35 cellular contexts compared by ENCODE assay signal in genomic region chr21:46468110-46468774, GRCh38. TPM values are rescaled to one million over a fixed set of nuclear protein-coding genes. Genes with fewer than 3 reads are reported as not detected.
DNase-seq lines count a peak whose midpoint lies in the region; ATAC-seq, FAIRE-seq and TF ChIP-seq lines count a peak whose summit lies in the region.
"Had no signal": no experiment of that assay in that cellular context is flagged by ENCODE, and none has a peak within 500 bp of the region (broad histone marks: within the 10 kb centered on the region; RNA-seq: fewer than 3 reads in every experiment).

No MANE protein-coding gene starts in this region.

- H3K4me3 ChIP-seq in K562 (no peak overlapping the region), neural progenitor cell (no peak overlapping the region)
- H3K4me3 ChIP-seq: ascending aorta, cardiac muscle cell, colonic mucosa, right atrium auricular region, smooth muscle cell, tibial artery had no signal

- BruUV-seq in K562 (replicated peaks; lab: Mats Ljungman, UMichigan) = no TSS peak

- no peaks in the 10 kb centered on the region for H3K4me1 ChIP-seq in K562 (replicated peaks in 1 of 2; ENCODE audit: control insufficient read depth in 2 of 2, insufficient read depth in 2 of 2, low read length in 2 of 2)
- no peaks in the 10 kb centered on the region for H3K4me1 ChIP-seq in neural progenitor cell
- H3K4me1 ChIP-seq: ascending aorta, BE2C, colonic mucosa, tibial artery had no signal

- H2AFZ ChIP-seq in K562 (ENCODE audit: low read depth, low read length) = no peak overlapping the region
- no peak overlapping the region for H2AFZ ChIP-seq in neural progenitor cell (replicated peaks)

- 66% methylated on average over 5 of the region's 6 CpGs for WGBS in K562 (ENCODE audit: insufficient coverage, low coverage, missing lambda C conversion rate)

- no peaks in the 10 kb centered on the region for H3F3A ChIP-seq in neural progenitor cell (ENCODE audit: low read depth)

- H3K4me1 Mint-ChIP-seq in activated naive CD4-positive, alpha-beta T cell treated with anti-CD3 and anti-CD28 coated beads, Interleukin-2, amount 50 U/mL, for 24 hours = peaks cover 57% of the 10 kb centered on the region
- H3K4me1 Mint-ChIP-seq in neural progenitor cell = peaks cover 2% of the 10 kb centered on the region

- in situ Hi-C loops in K562 (cut with MboI) = no loop called here

- DNase-seq in activated naive CD4-positive, alpha-beta T cell treated with anti-CD3 and anti-CD28 coated beads, Interleukin-2, amount 50 U/mL, for 16 hours = no peak
- DNase-seq in K562 (ENCODE audit: extremely low read depth in 1 of 4, low spot score in 3 of 4) (no peak), neural progenitor cell (ENCODE audit: low spot score) (no peak)
- DNase-seq: activated CD4-positive, CD25-positive, alpha-beta regulatory T cell treated with anti-CD3 and anti-CD28 coated beads, Interleukin-2, amount 50 U/mL, for 72 hours; activated naive CD8-positive, alpha-beta T cell treated with anti-CD3 and anti-CD28 coated beads, Interleukin-2, amount 10 ng/mL, durations not matched to agents 7 days and 5 days; BE2C; colonic mucosa; DMS153; effector memory CD4-positive, alpha-beta T cell; hypothalamus; KG1; left cardiac atrium; mammary epithelial cell; MM.1S; NCI-H1417; NCI-H2029 treated with DMSO at 0.1 percent for 48 hours; NCI-H524 treated with DMSO at 0.1 percent for 48 hours; NK-92 treated with Interleukin-12 subunit alpha and Interleukin-12 subunit beta, amount 100 ng/mL, for 24 hours; posterior cingulate gyrus; SK-N-SH; stimulated activated CD4-positive, alpha-beta T cell treated with anti-CD3 and anti-CD28 coated beads, Interleukin-2, amount 100 ng/mL, for 24 hours; T-helper 2 cell; tibial artery had no signal

- H3K4me2 ChIP-seq in K562 (ENCODE audit: insufficient read depth, low read length) (no peak overlapping the region), neural progenitor cell (no peak overlapping the region)
- H3K4me2 ChIP-seq: SK-N-SH, smooth muscle cell had no signal

- H3K79me2 ChIP-seq in K562 (ENCODE audit: control insufficient read depth, insufficient read depth, low read length) (peaks cover 5% of the 10 kb centered on the region; the same call in 1 of the 3 replicates), neural progenitor cell (ENCODE audit: low read depth) (peaks cover 51% of the 10 kb centered on the region)

- TF ChIP-seq RAD21 in K562 (CRISPR knock-in tag; conservative IDR thresholded peaks at IDR 0.05 in 1 of 2, IDR thresholded peaks at IDR 0.05 in 1 of 2) = no peak

- ATAC-seq in K562 = no peak; the same call in 2 of the 3 replicates
- ATAC-seq in GM19324 (IDR thresholded peaks at IDR 0.05; ENCODE audit: low FRiP score, unreplicated experiment) = no peak
- no peak for ATAC-seq in GM18519 (IDR thresholded peaks at IDR 0.05; ENCODE audit: low FRiP score, unreplicated experiment)
- ATAC-seq: left cardiac atrium, Right ventricle myocardium inferior had no signal

- POLR2A ChIA-PET in K562 (lab: Yijun Ruan, JAX) = interaction anchor here (1.0 to 6.3 kb wide), 6 partner anchors 10 to 172 kb away, joined by 3 to 47 read pairs (median 3); partner anchors contain the start of gene DIP2A

- H3K9ac ChIP-seq in K562 (ENCODE audit: insufficient read depth in 1 of 2, low read depth in 2 of 2, low read length in 2 of 2) (no peak overlapping the region), neural progenitor cell (no peak overlapping the region)
- H3K9ac ChIP-seq: SK-N-SH had no signal

- H3K4me3 Mint-ChIP-seq in activated naive CD4-positive, alpha-beta T cell treated with anti-CD3 and anti-CD28 coated beads, Interleukin-2, amount 50 U/mL, for 24 hours = peak overlapping the region; percentile 33
- no peak overlapping the region for H3K4me3 Mint-ChIP-seq in neural progenitor cell
- H3K4me3 Mint-ChIP-seq: activated naive CD8-positive, alpha-beta T cell treated with anti-CD3 and anti-CD28 coated beads, Interleukin-2, amount 10 ng/mL, durations not matched to agents 7 days and 5 days had no signal

- H3K9me3 ChIP-seq in K562 (replicated peaks; ENCODE audit: control insufficient read depth, insufficient read depth, low read depth, low read length) = no peaks in the 10 kb centered on the region
- no peaks in the 10 kb centered on the region for H3K9me3 ChIP-seq in neural progenitor cell (ENCODE audit: low read depth)
- H3K9me3 ChIP-seq: ascending aorta, BE2C, colonic mucosa, right atrium auricular region, SK-N-SH, tibial artery had no signal

- no peak for TF ChIP-seq EP300 in K562 (IDR thresholded peaks at IDR 0.05; ENCODE audit: low read length)

- TF ChIP-seq POLR2A in K562 (conservative IDR thresholded peaks at IDR 0.05) = 0 out of 2 replicates have a peak, but pooled peaks have one; percentile 20

- no peak overlapping the region for H3K27ac ChIP-seq in K562 (ENCODE audit: extremely low read depth, low read depth, low read length)
- H3K27ac ChIP-seq in neural progenitor cell = peak overlapping the region; percentile 25
- H3K27ac ChIP-seq: ascending aorta, colonic mucosa, HL-60, right atrium auricular region, tibial artery had no signal

- intact Hi-C loops in K562 (cut with micrococcal nuclease) = loop anchor here (10.0 kb wide), 1 partner anchor 323 kb away; no protein-coding TSS in a partner anchor

- H3K36me3 ChIP-seq in K562 (ENCODE audit: control insufficient read depth, insufficient read depth, low read length) (peaks cover 38% of the 10 kb centered on the region; the same call in 2 of the 3 replicates), neural progenitor cell (no peaks in the 10 kb centered on the region)
- H3K36me3 ChIP-seq: cardiac muscle cell, colonic mucosa, right atrium auricular region had no signal

- H4K20me1 ChIP-seq in K562 (replicated peaks; ENCODE audit: control insufficient read depth, insufficient read depth, low read length) (no peaks in the 10 kb centered on the region; the same call in 1 of the 2 replicates), neural progenitor cell (ENCODE audit: low read depth) (no peaks in the 10 kb centered on the region)

- TF ChIP-seq CTCF in K562 (IDR thresholded peaks at IDR 0.05 in 2 of 3, conservative IDR thresholded peaks at IDR 0.05 in 1 of 3; ENCODE audit: insufficient read depth in 2 of 3, low read depth in 1 of 3, low read length in 3 of 3) (no peak), neural progenitor cell (IDR thresholded peaks at IDR 0.05) (no peak)

- H3K27me3 Mint-ChIP-seq in activated naive CD4-positive, alpha-beta T cell treated with anti-CD3 and anti-CD28 coated beads, Interleukin-2, amount 50 U/mL, for 24 hours = no peaks in the 10 kb centered on the region
- H3K27me3 Mint-ChIP-seq in neural progenitor cell (ENCODE audit: insufficient read depth, low read depth) = peaks cover 4% of the 10 kb centered on the region
- H3K27me3 Mint-ChIP-seq: activated naive CD8-positive, alpha-beta T cell treated with anti-CD3 and anti-CD28 coated beads, Interleukin-2, amount 10 ng/mL, durations not matched to agents 7 days and 5 days had no signal

- H3K27ac Mint-ChIP-seq in activated naive CD4-positive, alpha-beta T cell treated with anti-CD3 and anti-CD28 coated beads, Interleukin-2, amount 50 U/mL, for 24 hours = peak overlapping the region; percentile 59
- no peak overlapping the region for H3K27ac Mint-ChIP-seq in neural progenitor cell
- H3K27ac Mint-ChIP-seq: activated naive CD8-positive, alpha-beta T cell treated with anti-CD3 and anti-CD28 coated beads, Interleukin-2, amount 10 ng/mL, durations not matched to agents 7 days and 5 days had no signal

- H3K27me3 ChIP-seq in K562 (ENCODE audit: control insufficient read depth in 2 of 2, insufficient read depth in 2 of 2, low read length in 2 of 2) (no peaks in the 10 kb centered on the region), neural progenitor cell (no peaks in the 10 kb centered on the region)
- H3K27me3 ChIP-seq: ascending aorta, BE2C, cardiac muscle cell, colonic mucosa, right atrium auricular region, tibial artery had no signal

- no peaks in the 10 kb centered on the region for H3K9me3 Mint-ChIP-seq in activated naive CD4-positive, alpha-beta T cell treated with anti-CD3 and anti-CD28 coated beads, Interleukin-2, amount 50 U/mL, for 24 hours
- H3K9me3 Mint-ChIP-seq in neural progenitor cell = no peaks in the 10 kb centered on the region
- H3K9me3 Mint-ChIP-seq: activated naive CD8-positive, alpha-beta T cell treated with anti-CD3 and anti-CD28 coated beads, Interleukin-2, amount 10 ng/mL, durations not matched to agents 7 days and 5 days had no signal

- no peaks in the 10 kb centered on the region for H3K9me1 ChIP-seq in K562 (ENCODE audit: control insufficient read depth, insufficient read depth, low read length)

- peak; percentile 67 for FAIRE-seq in G401.6 (lab: Jason Lieb, UNC)
- FAIRE-seq in K562 (lab: Jason Lieb, UNC) = no peak
- FAIRE-seq: GM12891, H54 had no signal

- no peaks in the 10 kb centered on the region for H3K36me3 Mint-ChIP-seq in activated naive CD4-positive, alpha-beta T cell treated with anti-CD3 and anti-CD28 coated beads, Interleukin-2, amount 50 U/mL, for 24 hours
- peaks cover 18% of the 10 kb centered on the region for H3K36me3 Mint-ChIP-seq in neural progenitor cell

- CTCF ChIA-PET in K562 (lab: Yijun Ruan, JAX; ENCODE audit: low intra/inter-chr PET ratio) = no interaction called here

TF ChIP-seq in K562, 482 proteins besides CTCF, POLR2A, EP300 and RAD21 (continues in another document):
- no peak for TF ChIP-seq KDM1A (IDR thresholded peaks at IDR 0.05)

RNA-seq across cellular contexts. Expression of gene DIP2A, which starts 9.6 kb away (rescaled TPM):
- total RNA-seq in K562 (2011; cell fraction: chromatin; rRNA removed; ENCODE audit: low replicate concordance) = 344 and 474 TPM in 2 replicates
- total RNA-seq in K562 (2011; cell fraction: nucleolus; rRNA removed) = 211 and 231 TPM in 2 replicates
- total RNA-seq in K562 (2011; cell fraction: nucleoplasm; rRNA removed) = 245 and 258 TPM in 2 replicates
- total RNA-seq in K562 (2014; rRNA removed) (13.8 and 19.7 TPM in 2 replicates), K562 (2014; rRNA removed; fragmentation: Illumina TruSeq; extraction: Trizol) (14.9 and 19.1 TPM in 2 replicates), K562 (2015; rRNA removed; fragmentation: Illumina TruSeq; extraction: Trizol) (19.6 and 20.3 TPM in 2 replicates), K562 (2021) (31.1 and 32.3 TPM in 2 replicates), neural progenitor cell (ENCODE audit: low replicate concordance) (50.7 and 54.1 TPM in 2 replicates)
- polyA plus RNA-seq in K562 (2011; rRNA removed) (34.5 and 41.3 TPM in 2 replicates), K562 (2014; fragmentation: Illumina TruSeq; extraction: Trizol) (21.3 and 23.9 TPM in 2 replicates), K562 (2014; fragmentation: Nextera tagmentation; extraction: Ambion mirVana) (1 to 10 TPM; 4.3 to 4.6 TPM), K562 (2014; rRNA removed) (30.0 and 31.1 TPM in 2 replicates)
- polyA plus RNA-seq in K562 (2011; cell fraction: cytosol; rRNA removed) = 22.5 and 24.1 TPM in 2 replicates
- 167 and 196 TPM in 2 replicates for polyA plus RNA-seq in K562 (2011; cell fraction: nucleus; rRNA removed)
- 21.7 and 36.7 TPM in 2 replicates for polyA plus RNA-seq in K562 (2012)
- polyA minus RNA-seq in K562 (2011; rRNA and poly(A)+ RNA removed) = 48.3 and 48.8 TPM in 2 replicates
- polyA minus RNA-seq in K562 (2011; cell fraction: cytosol; rRNA and poly(A)+ RNA removed) = 21.6 and 23.7 TPM in 2 replicates
- polyA minus RNA-seq in K562 (2011; cell fraction: nucleus; rRNA and poly(A)+ RNA removed) = 89.9 and 113 TPM in 2 replicates
